18 cellular contexts compared by ENCODE assay signal in genomic region chr12:18476866-18477265, GRCh38.
A peak's percentile ranks its signal among the peaks of the same experiment; 100 is the strongest.
DNase-seq lines count a peak whose midpoint lies in the region; TF ChIP-seq lines count a peak whose summit lies in the region.
"Had no signal": no experiment of that assay in that cellular context is flagged by ENCODE, and none has a peak within 500 bp of the region (broad histone marks: within the 10 kb centered on the region; RNA-seq: fewer than 3 reads in every experiment).

No MANE protein-coding gene starts in this region.

- H3K4me3 Mint-ChIP-seq in chondrocyte (ENCODE audit: unreplicated experiment) = no peak overlapping the region

- TF ChIP-seq CTCF in AG10803 (conservative IDR thresholded peaks at IDR 0.05; ENCODE audit: low read length) (no peak), fibroblast of the aortic adventitia (IDR thresholded peaks at IDR 0.05; ENCODE audit: insufficient read depth, low read length) (no peak), chondrocyte (IDR thresholded peaks at IDR 0.05) (no peak)

- peaks cover 1% of the 10 kb centered on the region for H3K27me3 Mint-ChIP-seq in chondrocyte (ENCODE audit: low read depth)

- H3K9me3 Mint-ChIP-seq in chondrocyte (ENCODE audit: low read depth) = no peaks in the 10 kb centered on the region

- H3K4me1 Mint-ChIP-seq in chondrocyte (ENCODE audit: low read depth) = no peaks in the 10 kb centered on the region

- H3K27ac Mint-ChIP-seq in chondrocyte (ENCODE audit: unreplicated experiment) = no peak overlapping the region

- H3K4me3 ChIP-seq in AG10803 (ENCODE audit: low read length) = no peak overlapping the region
- no peak overlapping the region for H3K4me3 ChIP-seq in fibroblast of the aortic adventitia (ENCODE audit: low read depth, low read length)
- no peak overlapping the region for H3K4me3 ChIP-seq in MG63
- H3K4me3 ChIP-seq: SK-N-MC had no signal

- H3K9me3 ChIP-seq in MG63 = no peaks in the 10 kb centered on the region

- DNase-seq in AG10803 (ENCODE audit: low read depth) (peak; percentile 75), GM03348 (ENCODE audit: low spot score) (peak; percentile 22), NCI-H82 (lab: John Stamatoyannopoulos, UW) (peak; percentile 92), fibroblast of the aortic adventitia (ENCODE audit: low read depth) (peak; percentile 16), chondrocyte (ENCODE audit: low spot score) (no peak), MG63 (no peak), NCI-H526 treated with DMSO at 0.1 percent for 48 hours (lab: John Stamatoyannopoulos, UW) (no peak), NCI-H748 treated with DMSO at 0.1 percent for 48 hours (lab: John Stamatoyannopoulos, UW) (no peak)
- DNase-seq: AML-193, DND-41, GDM1, KBM-7, NCI-H1048, NCI-H1694 treated with DMSO at 0.1 percent for 48 hours, NCI-H446 treated with DMSO at 0.1 percent for 48 hours, NCI-H774, T-helper 1 cell had no signal

- H3K36me3 ChIP-seq in MG63 = no peaks in the 10 kb centered on the region

- H3K27me3 ChIP-seq in MG63 = no peaks in the 10 kb centered on the region

- H3K36me3 Mint-ChIP-seq in chondrocyte (ENCODE audit: low read depth) = no peaks in the 10 kb centered on the region

Comparison
In these comparisons a context has a peak if more than half of its experiments do, and no peak if none do; other contexts are left out.
1. DNase-seq: peak in AG10803 (single experiment), GM03348 (single experiment), NCI-H82 (single experiment) and fibroblast of the aortic adventitia (single experiment); none in chondrocyte (single experiment), MG63 (single experiment), NCI-H526 treated with DMSO at 0.1 percent for 48 hours (single experiment) and NCI-H748 treated with DMSO at 0.1 percent for 48 hours (single experiment).